14 cellular contexts compared by ENCODE assay signal in the genomic region with DNA sequence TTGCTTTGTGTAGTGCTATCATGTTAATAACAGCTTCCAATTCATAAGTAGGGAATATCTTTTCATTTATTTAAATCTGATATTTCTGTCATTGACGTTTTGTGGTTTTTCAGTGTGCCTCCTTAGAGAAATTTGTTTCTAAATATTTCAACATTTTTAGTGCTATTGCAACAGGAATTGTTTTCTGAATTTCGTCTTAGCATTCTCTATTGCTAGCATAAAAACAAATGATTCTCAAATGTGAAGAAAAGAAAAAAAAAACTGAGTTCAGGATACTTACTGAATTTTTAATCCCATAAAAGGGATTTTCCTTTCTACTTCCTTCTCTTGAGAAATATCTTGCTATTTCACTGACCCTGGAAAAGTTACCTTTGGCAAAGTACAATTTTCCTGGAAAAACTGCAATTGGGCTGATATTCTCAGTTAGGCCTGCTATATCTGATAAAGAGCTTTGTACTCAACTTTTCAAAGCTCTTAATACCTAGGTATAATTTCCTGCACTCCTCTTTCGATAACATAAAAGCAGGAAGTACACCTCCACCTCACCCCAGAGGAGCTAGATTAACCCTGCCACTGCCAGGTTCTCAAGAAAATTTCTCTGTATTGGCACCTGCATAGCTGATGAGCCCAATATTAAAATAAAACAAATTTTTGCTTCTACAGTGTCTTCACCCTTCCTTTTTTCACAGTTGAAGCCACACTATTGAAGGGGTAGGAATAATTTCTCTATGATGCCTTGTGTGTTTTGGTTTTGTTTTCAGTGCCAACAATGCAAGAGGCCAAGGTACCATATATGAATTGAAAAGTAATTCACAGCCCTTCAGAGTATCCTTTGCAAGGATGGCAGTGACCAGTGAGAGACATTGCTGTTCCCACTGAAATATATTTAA. TPM values are rescaled to one million over a fixed set of nuclear protein-coding genes. Genes with fewer than 3 reads are reported as not detected.
DNase-seq lines count a peak whose midpoint lies in the region; ATAC-seq and TF ChIP-seq lines count a peak whose summit lies in the region.
"Had no signal": no experiment of that assay in that cellular context is flagged by ENCODE, and none has a peak within 500 bp of the region (broad histone marks: within the 10 kb centered on the region; RNA-seq: fewer than 3 reads in every experiment).

No MANE protein-coding gene starts in this region.

- H3K4me3 ChIP-seq in lung (no peak overlapping the region), upper lobe of right lung (no peak overlapping the region)
- H3K4me3 ChIP-seq: prostate gland had no signal

- intact Hi-C loops in upper lobe of right lung (cut with DNase I), result no loop called here

- no peaks in the 10 kb centered on the region for H3K9me3 Mint-ChIP-seq in activated CD4-positive, alpha-beta T cell treated with anti-CD3 and anti-CD28 coated beads, Interleukin-2, amount 10 ng/mL, durations not matched to agents 7 days and 5 days
- H3K9me3 Mint-ChIP-seq: activated naive CD8-positive, alpha-beta T cell treated with anti-CD3 and anti-CD28 coated beads, Interleukin-2, amount 10 ng/mL, durations not matched to agents 7 days and 5 days had no signal

- POLR2A ChIA-PET in activated CD4-positive, alpha-beta T cell treated with anti-CD3 and anti-CD28 coated beads, Interleukin-2, amount 10 ng/mL, durations not matched to agents 7 days and 5 days (lab: Charles Lee), result no interaction called here

- H3K4me3 Mint-ChIP-seq in activated CD4-positive, alpha-beta T cell treated with anti-CD3 and anti-CD28 coated beads, Interleukin-2, amount 10 ng/mL, durations not matched to agents 7 days and 5 days, result peak overlapping the region; percentile 14
- H3K4me3 Mint-ChIP-seq: activated naive CD8-positive, alpha-beta T cell treated with anti-CD3 and anti-CD28 coated beads, Interleukin-2, amount 10 ng/mL, durations not matched to agents 7 days and 5 days; CD8-positive, alpha-beta memory T cell had no signal

- H3K9me3 ChIP-seq in lung (ENCODE audit: control insufficient read depth in 2 of 2, insufficient read depth in 1 of 2, low read length in 1 of 2) (no peaks in the 10 kb centered on the region), upper lobe of right lung (no peaks in the 10 kb centered on the region)
- H3K9me3 ChIP-seq: prostate gland had no signal

- ATAC-seq in lung (ENCODE audit: insufficient read depth, low FRiP score) (peak; percentile 10), upper lobe of right lung (no peak)

- TF ChIP-seq CTCF in lung (IDR thresholded peaks at IDR 0.05; ENCODE audit: control extremely low read depth, extremely low read depth) (no peak), upper lobe of right lung (IDR thresholded peaks at IDR 0.05) (no peak)

- no peaks in the 10 kb centered on the region for H3K36me3 ChIP-seq in lung (ENCODE audit: control insufficient read depth in 2 of 2, insufficient read depth in 2 of 2, low read length in 2 of 2)
- H3K36me3 ChIP-seq in upper lobe of right lung, result no peaks in the 10 kb centered on the region
- H3K36me3 ChIP-seq: prostate gland had no signal

- no peak for DNase-seq in activated CD4-positive, alpha-beta T cell treated with anti-CD3 and anti-CD28 coated beads, Interleukin-2, amount 10 ng/mL, durations not matched to agents 7 days and 5 days
- no peak for DNase-seq in activated CD4-positive, alpha-beta T cell treated with anti-CD3 and anti-CD28 coated beads for 48 hours
- DNase-seq in SW480 (ENCODE audit: low spot score) (peak; percentile 17), lung (ENCODE audit: low spot score) (no peak), upper lobe of right lung (no peak), NCI-H1092 (lab: John Stamatoyannopoulos, UW) (no peak), NCI-H2081 treated with DMSO at 0.1 percent for 48 hours (lab: John Stamatoyannopoulos, UW) (no peak)
- no peak for DNase-seq in activated CD4-positive, alpha-beta T cell treated with anti-CD3 and anti-CD28 coated beads for 4 hours
- DNase-seq: activated naive CD8-positive, alpha-beta T cell treated with anti-CD3 and anti-CD28 coated beads, Interleukin-2, amount 10 ng/mL, durations not matched to agents 7 days and 5 days; activated T-cell treated with anti-CD3 and anti-CD28 coated beads, Interleukin-2, amount 50 U/mL, for 48 hours; CD8-positive, alpha-beta memory T cell; glutamatergic neuron; NCI-H774 had no signal

- H3K27me3 ChIP-seq in lung (ENCODE audit: control insufficient read depth, insufficient read depth) (no peaks in the 10 kb centered on the region), upper lobe of right lung (no peaks in the 10 kb centered on the region)

- no peak overlapping the region for H3K27ac Mint-ChIP-seq in activated CD4-positive, alpha-beta T cell treated with anti-CD3 and anti-CD28 coated beads, Interleukin-2, amount 10 ng/mL, durations not matched to agents 7 days and 5 days
- H3K27ac Mint-ChIP-seq: activated naive CD8-positive, alpha-beta T cell treated with anti-CD3 and anti-CD28 coated beads, Interleukin-2, amount 10 ng/mL, durations not matched to agents 7 days and 5 days had no signal

- peaks cover 8% of the 10 kb centered on the region for H3K4me1 Mint-ChIP-seq in activated CD4-positive, alpha-beta T cell treated with anti-CD3 and anti-CD28 coated beads, Interleukin-2, amount 10 ng/mL, durations not matched to agents 7 days and 5 days
- H3K4me1 Mint-ChIP-seq: activated naive CD8-positive, alpha-beta T cell treated with anti-CD3 and anti-CD28 coated beads, Interleukin-2, amount 10 ng/mL, durations not matched to agents 7 days and 5 days; CD8-positive, alpha-beta memory T cell had no signal

- H3K27ac ChIP-seq in lung (ENCODE audit: low read depth in 1 of 2, low read length in 1 of 2) (no peak overlapping the region), upper lobe of right lung (peak overlapping the region; percentile 3)
- H3K27ac ChIP-seq: prostate gland had no signal

- CTCF ChIA-PET in activated CD4-positive, alpha-beta T cell treated with anti-CD3 and anti-CD28 coated beads, Interleukin-2, amount 10 ng/mL, durations not matched to agents 7 days and 5 days (lab: Charles Lee), result interaction anchor here (1.0 kb wide), 1 partner anchor 22 kb away, joined by 3 read pairs; no protein-coding TSS in a partner anchor

- WGBS in lung, 2 donors, result 29 to 44% methylated on average over 3 of the region's 3 CpGs

- no peaks in the 10 kb centered on the region for H3K27me3 Mint-ChIP-seq in activated CD4-positive, alpha-beta T cell treated with anti-CD3 and anti-CD28 coated beads, Interleukin-2, amount 10 ng/mL, durations not matched to agents 7 days and 5 days

- no peaks in the 10 kb centered on the region for H3K36me3 Mint-ChIP-seq in activated CD4-positive, alpha-beta T cell treated with anti-CD3 and anti-CD28 coated beads, Interleukin-2, amount 10 ng/mL, durations not matched to agents 7 days and 5 days (ENCODE audit: low read depth)
- H3K36me3 Mint-ChIP-seq: activated naive CD8-positive, alpha-beta T cell treated with anti-CD3 and anti-CD28 coated beads, Interleukin-2, amount 10 ng/mL, durations not matched to agents 7 days and 5 days; CD8-positive, alpha-beta memory T cell had no signal

- H3K4me1 ChIP-seq in lung (ENCODE audit: control insufficient read depth in 2 of 2, insufficient read depth in 2 of 2, low read length in 2 of 2), result peaks cover 9 to 26% of the 10 kb centered on the region in 2 donors
- peaks cover 21% of the 10 kb centered on the region for H3K4me1 ChIP-seq in upper lobe of right lung
- H3K4me1 ChIP-seq: prostate gland had no signal

RNA-seq across cellular contexts. Expression of a gene that starts 35.6 kb away (rescaled TPM):
- under 1 TPM; 0.32 to 0.37 TPM for total RNA-seq in activated CD4-positive, alpha-beta T cell treated with anti-CD3 and anti-CD28 coated beads, Interleukin-2, amount 10 ng/mL, durations not matched to agents 7 days and 5 days
- 10 to 100 TPM; 26.0 to 43.2 TPM for total RNA-seq in lung
- polyA plus RNA-seq in lung, result 1 to 10 TPM; 4.4 to 4.5 TPM
- 43.7 TPM for total RNA-seq in upper lobe of right lung

Comparison
In these comparisons a context has a peak if more than half of its experiments do, and no peak if none do; other contexts are left out.
1. RNA of a gene that starts 35.6 kb away (total RNA-seq): 43.7 TPM in upper lobe of right lung (single experiment) and 26.0 to 43.2 TPM in lung; 0.32 to 0.37 TPM in activated CD4-positive, alpha-beta T cell treated with anti-CD3 and anti-CD28 coated beads, Interleukin-2, amount 10 ng/mL, durations not matched to agents 7 days and 5 days; every median in the first group is over 10 times any median in the second.